ENCODE assay signal across 9 cellular contexts in the genomic region with DNA sequence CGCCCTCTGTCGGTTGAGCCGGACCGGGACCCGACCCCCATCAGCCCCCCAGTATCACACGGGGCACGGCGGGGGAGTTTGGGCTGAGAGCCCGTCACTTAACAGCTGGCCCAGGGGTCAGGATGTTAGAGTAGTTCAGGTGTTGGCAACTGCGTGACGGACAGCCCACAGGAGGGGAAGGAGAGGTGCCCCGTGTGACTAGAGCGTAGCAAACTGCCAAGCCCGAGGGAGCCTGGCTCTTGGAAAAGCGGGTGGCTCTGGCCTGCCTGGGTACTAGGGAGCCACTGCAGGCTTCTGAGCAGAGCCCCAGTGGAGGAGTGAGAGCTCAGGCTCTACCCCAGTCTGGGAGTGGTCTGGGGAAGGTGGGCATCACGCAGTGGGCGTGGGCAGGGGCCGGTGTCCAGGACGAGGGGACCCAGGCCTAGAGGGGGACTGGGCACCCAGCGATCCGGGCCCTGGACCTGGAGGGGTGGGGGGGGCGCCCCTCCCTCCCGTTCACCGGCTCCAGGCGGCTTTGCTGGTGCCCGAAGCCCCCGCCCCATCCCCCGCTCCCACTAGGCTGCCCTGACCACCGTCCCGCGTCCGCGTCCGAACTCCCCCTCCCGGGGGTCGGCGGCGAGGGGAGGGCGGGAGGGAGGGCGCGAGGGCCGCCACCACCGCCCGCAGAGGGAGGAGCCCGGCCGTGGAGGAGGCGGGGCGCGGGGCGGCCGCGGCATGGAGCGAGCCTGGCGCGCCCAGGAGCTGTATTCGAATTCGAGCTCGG. TPM values are rescaled to one million over a fixed set of nuclear protein-coding genes. Genes with fewer than 3 reads are reported as not detected.
DNase-seq lines count a peak whose midpoint lies in the region; ATAC-seq and TF ChIP-seq lines count a peak whose summit lies in the region.
"Had no signal": no experiment of that assay in that cellular context is flagged by ENCODE, and none has a peak within 500 bp of the region (broad histone marks: within the 10 kb centered on the region; RNA-seq: fewer than 3 reads in every experiment).

No MANE protein-coding gene starts in this region.

- no peaks in the 10 kb centered on the region for H4K20me1 ChIP-seq in PC-3 (ENCODE audit: low read length)

- intact Hi-C loops in PC-3 (cut with micrococcal nuclease): no loop called here

- H3K27ac Mint-ChIP-seq in osteocyte (ENCODE audit: unreplicated experiment): no peak overlapping the region

- CTCF ChIA-PET in BJ (lab: Yijun Ruan, JAX): interaction anchor here (1.0 to 1.6 kb wide), 6 partner anchors 11 to 133 kb away, joined by 3 to 5 read pairs (median 4); no protein-coding TSS in a partner anchor
- CTCF ChIA-PET in PC-3 (lab: Charles Lee): no interaction called here

- peak overlapping the region; percentile 53 for H3K4me2 ChIP-seq in PC-3 (ENCODE audit: low read length)

- peaks cover 9% of the 10 kb centered on the region for H3K27me3 ChIP-seq in BJ (ENCODE audit: control insufficient read depth, insufficient read depth, low read length)
- no peaks in the 10 kb centered on the region for H3K27me3 ChIP-seq in PC-3 (ENCODE audit: low read length)
- H3K27me3 ChIP-seq in foreskin keratinocyte: no peaks in the 10 kb centered on the region

- no peaks in the 10 kb centered on the region for H3K9me3 Mint-ChIP-seq in osteocyte (ENCODE audit: unreplicated experiment)

- no TSS peak for BruUV-seq in PC-3 (replicated peaks; lab: Mats Ljungman, UMichigan)

- H3K4me1 ChIP-seq in PC-3 (ENCODE audit: insufficient read depth, low read length) (no peaks in the 10 kb centered on the region; the same call in 1 of the 2 replicates), foreskin keratinocyte (peaks cover 4% of the 10 kb centered on the region)

- ATAC-seq in PC-3 (peak; percentile 74), foreskin keratinocyte (peak; percentile 27), GM21737 (IDR thresholded peaks at IDR 0.05; ENCODE audit: unreplicated experiment) (no peak), GM21526 (IDR thresholded peaks at IDR 0.05; ENCODE audit: low FRiP score, unreplicated experiment) (no peak)

- H3K4me3 Mint-ChIP-seq in osteocyte (ENCODE audit: unreplicated experiment): peak overlapping the region; percentile 69

- H3K9me3 ChIP-seq in PC-3 (ENCODE audit: low read length): no peaks in the 10 kb centered on the region

- H3K4me1 Mint-ChIP-seq in osteocyte (ENCODE audit: unreplicated experiment): peaks cover 10% of the 10 kb centered on the region

- no peak overlapping the region for H2AFZ ChIP-seq in PC-3 (ENCODE audit: low read length)

- no peaks in the 10 kb centered on the region for H3K36me3 Mint-ChIP-seq in osteocyte (ENCODE audit: unreplicated experiment)

- no peak overlapping the region for H3K27ac ChIP-seq in PC-3 (ENCODE audit: low read length)
- no peak overlapping the region for H3K27ac ChIP-seq in foreskin keratinocyte

- peaks cover 5% of the 10 kb centered on the region for H3K27me3 Mint-ChIP-seq in osteocyte (ENCODE audit: unreplicated experiment)

- H3K36me3 ChIP-seq in BJ (ENCODE audit: control insufficient read depth, insufficient read depth, low read length): no peaks in the 10 kb centered on the region
- no peaks in the 10 kb centered on the region for H3K36me3 ChIP-seq in PC-3 (ENCODE audit: low read depth, low read length)

- POLR2A ChIA-PET in BJ (lab: Charles Lee) (no interaction called here), PC-3 (lab: Charles Lee; ENCODE audit: unreplicated experiment) (no interaction called here)

- DNase-seq in BJ (ENCODE audit: low read depth) (no peak), PC-3 (peak; percentile 8), foreskin keratinocyte (peak; percentile 10 to 25), osteocyte (ENCODE audit: extremely low spot score, unreplicated experiment) (no peak), NCI-H446 treated with DMSO at 0.1 percent for 48 hours (lab: John Stamatoyannopoulos, UW) (no peak), hippocampal formation (lab: John Stamatoyannopoulos, UW) (no peak)

- TF ChIP-seq CTCF in BJ (IDR thresholded peaks at IDR 0.05; ENCODE audit: insufficient read depth, low read depth, low read length) (peak; percentile 67), PC-3 (conservative IDR thresholded peaks at IDR 0.05; ENCODE audit: low read depth, low read length) (no peak), foreskin keratinocyte (conservative IDR thresholded peaks at IDR 0.05) (peak; percentile 72), osteocyte (IDR thresholded peaks at IDR 0.05) (peak; percentile 66)

- H3K79me2 ChIP-seq in PC-3 (ENCODE audit: low read length): no peaks in the 10 kb centered on the region

- H3K9me2 ChIP-seq in PC-3 (replicated peaks; ENCODE audit: low read length): no peaks in the 10 kb centered on the region

- H3K4me3 ChIP-seq in BJ (ENCODE audit: low read depth, low read length): peak overlapping the region; percentile 41
- H3K4me3 ChIP-seq in PC-3 (ENCODE audit: low read length): peak overlapping the region; percentile 32; the same call in 1 of the 2 replicates

- H3K9ac ChIP-seq in PC-3 (ENCODE audit: low read length): no peak overlapping the region

- H3F3A ChIP-seq in PC-3 (ENCODE audit: low read length, unreplicated experiment): no peaks in the 10 kb centered on the region

RNA-seq across cellular contexts. Expression of a gene that starts 24.4 kb away (rescaled TPM):
- polyA plus RNA-seq in BJ (2011; rRNA removed) (0.21 and 0.25 TPM in 2 replicates), foreskin keratinocyte (2.2 and 2.6 TPM in 2 replicates)
- polyA minus RNA-seq in BJ (2011; rRNA and poly(A)+ RNA removed): 0.05 and 0.10 TPM in 2 replicates
- total RNA-seq in PC-3 (2014; rRNA removed) (3.7 and 6.8 TPM in 2 replicates), foreskin keratinocyte (3.7 and 4.0 TPM in 2 replicates), osteocyte (4.7 and 4.8 TPM in 2 replicates)

RNA-seq across cellular contexts. Expression of a gene that starts 41.0 kb away (rescaled TPM):
- polyA plus RNA-seq in BJ (2011; rRNA removed) (0.12 TPM in 1 of 2 replicates, not detected in the other), foreskin keratinocyte (not detected in 2 replicates)
- not detected in 2 replicates for polyA minus RNA-seq in BJ (2011; rRNA and poly(A)+ RNA removed)
- total RNA-seq in PC-3 (2014; rRNA removed) (not detected in 2 replicates), foreskin keratinocyte (not detected in 2 replicates), osteocyte (not detected in 2 replicates)
- total RNA-seq: M059J had no signal

Comparison
In these comparisons a context has a peak if more than half of its experiments do, and no peak if none do; other contexts are left out.
1. DNase-seq: peak in PC-3 (single experiment) and foreskin keratinocyte (2 of 2); none in BJ (single experiment), osteocyte (single experiment), NCI-H446 treated with DMSO at 0.1 percent for 48 hours (single experiment) and hippocampal formation (0 of 2).
2. ATAC-seq: peak in PC-3 (single experiment) and foreskin keratinocyte (single experiment); none in GM21737 (single experiment) and GM21526 (single experiment).